Comparison of ENCODE assay signal across 11 cellular contexts in genomic region chr4:113682730-113683129, GRCh38.
DNase-seq lines count a peak whose midpoint lies in the region; ATAC-seq and TF ChIP-seq lines count a peak whose summit lies in the region.
"Had no signal": no experiment of that assay in that cellular context is flagged by ENCODE, and none has a peak within 500 bp of the region (broad histone marks: within the 10 kb centered on the region; RNA-seq: fewer than 3 reads in every experiment).

No MANE protein-coding gene starts in this region.

- H3K27me3 ChIP-seq in PC-3 (ENCODE audit: low read length) = no peaks in the 10 kb centered on the region

- CTCF ChIA-PET in PC-3 (lab: Charles Lee) = interaction anchor here (0.5 kb wide), 1 partner anchor 1347 kb away, joined by 6 read pairs; no protein-coding TSS in a partner anchor

- no peaks in the 10 kb centered on the region for H3K9me2 ChIP-seq in PC-3 (replicated peaks; ENCODE audit: low read length)

- no peaks in the 10 kb centered on the region for H3K36me3 ChIP-seq in PC-3 (ENCODE audit: low read depth, low read length)

- no peaks in the 10 kb centered on the region for H3K79me2 ChIP-seq in PC-3 (ENCODE audit: low read length)

- no TSS peak for BruUV-seq in PC-3 (replicated peaks; lab: Mats Ljungman, UMichigan)

- peak overlapping the region; percentile 39; the same call in 1 of the 2 replicates for H3K27ac ChIP-seq in PC-3 (ENCODE audit: low read length)
- H3K27ac ChIP-seq: RWPE1 had no signal

- peak overlapping the region; percentile 34 for H3K4me2 ChIP-seq in PC-3 (ENCODE audit: low read length)

- H4K20me1 ChIP-seq in PC-3 (ENCODE audit: low read length) = no peaks in the 10 kb centered on the region

- intact Hi-C loops in PC-3 (cut with micrococcal nuclease) = no loop called here

- H3K4me1 ChIP-seq in PC-3 (ENCODE audit: insufficient read depth, low read length) = peaks cover 11% of the 10 kb centered on the region

- peaks cover 2% of the 10 kb centered on the region for H3F3A ChIP-seq in PC-3 (ENCODE audit: low read length, unreplicated experiment)

- no peak overlapping the region for H3K9ac ChIP-seq in PC-3 (ENCODE audit: low read length)

- DNase-seq in AG10803 (ENCODE audit: low read depth) (peak; percentile 43), PC-3 (peak; percentile 70), fibroblast of gingiva (ENCODE audit: low read depth) (peak; percentile 15), OCI-M2 (lab: John Stamatoyannopoulos, UW; ENCODE audit: unreplicated experiment) (no peak), dermis blood vessel endothelial cell (no peak), hippocampal formation (lab: John Stamatoyannopoulos, UW) (no peak), pons (ENCODE audit: low spot score) (no peak)
- DNase-seq: NCI-H1105 had no signal

- POLR2A ChIA-PET in PC-3 (lab: Charles Lee; ENCODE audit: unreplicated experiment) = no interaction called here

- H2AFZ ChIP-seq in PC-3 (ENCODE audit: low read length) = no peak overlapping the region

- no peaks in the 10 kb centered on the region for H3K9me3 ChIP-seq in PC-3 (ENCODE audit: low read length)

- no peak overlapping the region for H3K4me3 ChIP-seq in AG10803 (ENCODE audit: low read length)
- H3K4me3 ChIP-seq in PC-3 (ENCODE audit: low read length) = no peak overlapping the region
- H3K4me3 ChIP-seq: lung had no signal

- peak; percentile 2 for ATAC-seq in GM18502 (IDR thresholded peaks at IDR 0.05; ENCODE audit: poor library complexity, unreplicated experiment)
- peak; percentile 89 for ATAC-seq in PC-3

- no peak for TF ChIP-seq CTCF in AG10803 (conservative IDR thresholded peaks at IDR 0.05; ENCODE audit: low read length)
- no peak for TF ChIP-seq CTCF in PC-3 (conservative IDR thresholded peaks at IDR 0.05; ENCODE audit: low read depth, low read length)

Comparison
In these comparisons a context has a peak if more than half of its experiments do, and no peak if none do; other contexts are left out.
1. DNase-seq: peak in AG10803 (single experiment), PC-3 (single experiment) and fibroblast of gingiva (single experiment); none in OCI-M2 (single experiment), dermis blood vessel endothelial cell (single experiment), hippocampal formation (0 of 2) and pons (single experiment).